In the genomic region with DNA sequence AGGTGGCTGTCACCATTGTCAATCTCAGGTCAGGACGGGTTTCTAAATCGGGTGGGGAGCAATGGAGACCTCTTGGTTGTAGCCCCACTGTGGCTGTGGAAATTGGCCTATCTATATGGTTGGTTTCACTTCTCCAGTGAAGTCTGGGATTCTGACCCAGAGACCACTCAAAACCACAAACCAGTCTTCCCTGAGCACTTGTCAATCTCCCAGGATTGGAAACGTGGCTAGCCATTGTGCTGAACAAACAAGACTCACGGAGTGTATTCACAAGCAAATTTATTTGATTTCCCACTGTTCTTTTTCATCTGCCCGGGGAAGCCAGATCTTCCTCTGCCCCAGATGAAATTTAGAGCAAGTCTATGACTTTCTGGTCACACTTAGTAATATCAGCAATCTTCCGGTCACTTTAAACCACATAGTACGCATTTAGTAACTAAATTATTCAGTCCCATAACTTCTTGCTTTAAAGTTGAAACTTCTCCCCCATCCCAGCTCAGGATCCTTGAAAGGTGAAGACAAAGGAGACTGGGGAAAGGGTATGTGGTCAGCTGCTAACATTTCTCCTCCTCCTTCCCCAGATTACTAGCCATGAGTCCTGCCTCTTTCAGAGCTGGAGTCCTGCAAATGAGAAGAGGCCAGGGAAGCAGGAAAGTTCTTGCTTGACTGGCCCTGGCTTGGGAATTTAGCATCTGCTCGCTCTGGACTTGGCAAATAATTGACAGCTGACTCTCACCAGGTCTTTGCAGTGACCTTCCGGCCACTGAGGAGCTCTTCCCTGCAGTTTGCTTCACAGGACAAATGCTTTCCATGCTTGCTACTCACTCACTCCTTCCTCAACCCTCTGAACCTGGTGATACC, we compare ENCODE assay signal across 13 cellular contexts.
DNase-seq lines count a peak whose midpoint lies in the region; ATAC-seq, FAIRE-seq and TF ChIP-seq lines count a peak whose summit lies in the region.
"Had no signal": no experiment of that assay in that cellular context is flagged by ENCODE, and none has a peak within 500 bp of the region (broad histone marks: within the 10 kb centered on the region; RNA-seq: fewer than 3 reads in every experiment).

No MANE protein-coding gene starts in this region.

- H3K4me2 ChIP-seq in astrocyte (ENCODE audit: low read length) (no peak overlapping the region), osteoblast (ENCODE audit: insufficient read depth, low read length) (no peak overlapping the region)

- no peaks in the 10 kb centered on the region for H3K27me3 ChIP-seq in astrocyte (ENCODE audit: insufficient read depth, low read length)
- no peaks in the 10 kb centered on the region for H3K27me3 ChIP-seq in osteoblast (ENCODE audit: insufficient read depth, low read length)
- H3K27me3 ChIP-seq: cardiac muscle cell had no signal

- no peak overlapping the region for H2AFZ ChIP-seq in astrocyte (ENCODE audit: low read depth, low read length)
- H2AFZ ChIP-seq in osteoblast (ENCODE audit: low read length): peak overlapping the region; percentile 91

- no peaks in the 10 kb centered on the region for H3K9me3 Mint-ChIP-seq in astrocyte (ENCODE audit: unreplicated experiment)
- H3K9me3 Mint-ChIP-seq: naive thymus-derived CD8-positive, alpha-beta T cell had no signal

- peaks cover 3% of the 10 kb centered on the region for H3K27me3 Mint-ChIP-seq in astrocyte (ENCODE audit: low read depth, unreplicated experiment)
- H3K27me3 Mint-ChIP-seq: naive thymus-derived CD8-positive, alpha-beta T cell had no signal

- H3K36me3 ChIP-seq in astrocyte (ENCODE audit: insufficient read depth, low read length) (no peaks in the 10 kb centered on the region), osteoblast (ENCODE audit: insufficient read depth, low read length) (no peaks in the 10 kb centered on the region)
- H3K36me3 ChIP-seq: cardiac muscle cell had no signal

- H3K4me1 ChIP-seq in astrocyte (ENCODE audit: insufficient read depth, low read length) (peaks cover 16% of the 10 kb centered on the region), osteoblast (ENCODE audit: insufficient read depth, low read length) (peaks cover 33% of the 10 kb centered on the region)

- peak; percentile 42 for FAIRE-seq in HTR-8/SVneo (lab: Jason Lieb, UNC)
- no peak for FAIRE-seq in astrocyte (lab: Jason Lieb, UNC)
- FAIRE-seq: TTC549 had no signal

- peak overlapping the region; percentile 4 for H3K27ac Mint-ChIP-seq in astrocyte (ENCODE audit: unreplicated experiment)

- H3K4me3 ChIP-seq in astrocyte (ENCODE audit: insufficient read depth, low read depth, low read length): no peak overlapping the region
- no peak overlapping the region for H3K4me3 ChIP-seq in osteoblast (ENCODE audit: insufficient read depth, low read length)
- H3K4me3 ChIP-seq: cardiac muscle cell had no signal

- no peak overlapping the region for H3K4me3 Mint-ChIP-seq in astrocyte (ENCODE audit: unreplicated experiment)

- no peak overlapping the region for H3K9ac ChIP-seq in astrocyte (ENCODE audit: low read length)

- H3K36me3 Mint-ChIP-seq in astrocyte (ENCODE audit: low read depth, unreplicated experiment): no peaks in the 10 kb centered on the region
- H3K36me3 Mint-ChIP-seq: naive thymus-derived CD8-positive, alpha-beta T cell had no signal

- DNase-seq in DMS153 treated with DMSO at 0.1 percent for 48 hours (lab: John Stamatoyannopoulos, UW; ENCODE audit: unreplicated experiment) (peak; percentile 3), DMS153 (lab: John Stamatoyannopoulos, UW) (no peak), HTR-8/SVneo (ENCODE audit: insufficient read length, low spot score) (no peak), astrocyte (ENCODE audit: low read depth) (no peak), osteoblast (ENCODE audit: insufficient read length, low spot score, missing footprints) (no peak), NCI-H524 treated with DMSO at 0.1 percent for 48 hours (lab: John Stamatoyannopoulos, UW) (no peak), sciatic nerve (ENCODE audit: low spot score) (no peak)
- DNase-seq: 8988T; naive thymus-derived CD8-positive, alpha-beta T cell; NCI-H1436 treated with DMSO at 0.1 percent for 48 hours had no signal

- peaks cover 33% of the 10 kb centered on the region for H3K4me1 Mint-ChIP-seq in astrocyte (ENCODE audit: low read depth, unreplicated experiment)

- H3K79me2 ChIP-seq in astrocyte (ENCODE audit: insufficient read depth, low read length): no peaks in the 10 kb centered on the region
- no peaks in the 10 kb centered on the region for H3K79me2 ChIP-seq in osteoblast (ENCODE audit: insufficient read depth, low read length)

- H3K27ac ChIP-seq in astrocyte (ENCODE audit: low read depth, low read length) (no peak overlapping the region), osteoblast (ENCODE audit: low read depth, low read length) (no peak overlapping the region)
- H3K27ac ChIP-seq: cardiac muscle cell had no signal

- ATAC-seq in HG02642 (IDR thresholded peaks at IDR 0.05; ENCODE audit: poor library complexity, unreplicated experiment) (no peak), sciatic nerve (no peak)
- ATAC-seq: naive thymus-derived CD8-positive, alpha-beta T cell had no signal

- intact Hi-C loops in sciatic nerve (cut with DNase I): no loop called here

- H3K9me3 ChIP-seq in astrocyte (ENCODE audit: insufficient read depth, low read depth, low read length) (no peaks in the 10 kb centered on the region), osteoblast (ENCODE audit: low read depth, low read length) (no peaks in the 10 kb centered on the region)

- H4K20me1 ChIP-seq in astrocyte (ENCODE audit: insufficient read depth, low read length): no peaks in the 10 kb centered on the region
- no peaks in the 10 kb centered on the region for H4K20me1 ChIP-seq in osteoblast (ENCODE audit: insufficient read depth, low read length)

- TF ChIP-seq CTCF in astrocyte (IDR thresholded peaks at IDR 0.05; ENCODE audit: insufficient read depth, low read depth, low read length) (no peak), osteoblast (IDR thresholded peaks at IDR 0.05; ENCODE audit: extremely low read depth, low read depth, low read length) (no peak)
